35 cellular contexts compared by ENCODE assay signal in the genomic region with DNA sequence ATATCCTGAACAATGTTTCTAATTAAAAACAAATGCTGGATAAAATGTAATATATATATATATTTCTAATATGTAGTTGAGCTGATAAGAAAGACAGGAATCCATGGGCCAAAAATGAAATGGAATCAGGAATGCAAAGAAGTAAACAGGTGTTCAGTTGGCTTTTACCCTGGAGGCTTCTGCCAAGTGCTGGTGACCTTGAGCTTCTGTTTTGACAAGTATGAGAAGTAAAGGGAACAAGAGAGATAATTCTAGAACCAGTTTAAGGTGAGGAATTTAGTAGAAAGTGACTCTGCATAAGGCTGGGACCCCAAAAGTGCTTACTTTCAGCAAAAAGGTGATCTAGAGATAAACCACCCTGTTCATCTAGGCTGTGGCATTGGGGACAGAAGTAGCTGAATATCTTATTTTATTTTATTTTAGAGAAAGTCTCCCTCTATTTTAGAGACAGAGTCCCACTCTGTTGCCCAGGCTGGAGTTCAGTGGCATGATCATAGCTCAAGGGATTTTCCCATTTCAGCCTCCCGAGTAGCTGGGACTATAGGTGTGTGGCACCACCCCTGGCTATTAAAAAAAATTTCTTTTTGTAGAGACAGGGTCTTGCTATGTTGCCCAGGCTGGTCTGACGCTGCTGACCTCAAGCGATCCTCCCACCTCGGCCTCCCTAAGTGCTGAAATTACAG.
"Had no signal": no experiment of that assay in that cellular context is flagged by ENCODE, and none has a peak within 500 bp of the region (broad histone marks: within the 10 kb centered on the region; RNA-seq: fewer than 3 reads in every experiment).

No MANE protein-coding gene starts in this region.

- H3K4me3 Mint-ChIP-seq: activated B cell treated with CpG ODN at 0.5 μM for 24 hours; activated CD8-positive, alpha-beta T cell treated with anti-CD3 and anti-CD28 coated beads for 36 hours; activated naive CD4-positive, alpha-beta T cell treated with anti-CD3 and anti-CD28 coated beads for 36 hours; activated naive CD4-positive, alpha-beta T cell treated with anti-CD3 and anti-CD28 coated beads, Interleukin-2, amount 50 U/mL, for 24 hours; activated naive CD8-positive, alpha-beta T cell treated with anti-CD3 and anti-CD28 coated beads for 36 hours; activated naive CD8-positive, alpha-beta T cell treated with anti-CD3 and anti-CD28 coated beads, Interleukin-2, amount 50 U/mL, for 24 hours; activated T-cell treated with anti-CD3 and anti-CD28 coated beads, Interleukin-2, amount 50 U/mL, for 4 hours; brain; dendritic cell treated with granulocyte-macrophage colony-stimulating factor and Interleukin-4, amounts not matched to agents 40 ng/mL and 50 ng/mL, for 4 days; endodermal cell; T-cell; T-helper 1 cell treated with Interleukin-12 subunit alpha and Interleukin-12 subunit beta and Interleukin-4 antibody, amounts not matched to agents 30 μg/mL and 1 μg/mL, for 36 hours had no signal

- H3K9me3 Mint-ChIP-seq: activated B cell treated with CpG ODN at 0.5 μM for 24 hours; activated CD8-positive, alpha-beta T cell treated with anti-CD3 and anti-CD28 coated beads for 36 hours; activated naive CD4-positive, alpha-beta T cell treated with anti-CD3 and anti-CD28 coated beads for 36 hours; activated naive CD4-positive, alpha-beta T cell treated with anti-CD3 and anti-CD28 coated beads, Interleukin-2, amount 50 U/mL, for 24 hours; activated naive CD8-positive, alpha-beta T cell treated with anti-CD3 and anti-CD28 coated beads, Interleukin-2, amount 50 U/mL, for 24 hours; dendritic cell treated with granulocyte-macrophage colony-stimulating factor and Interleukin-4, amounts not matched to agents 40 ng/mL and 50 ng/mL, for 4 days; endodermal cell had no signal

- H3K36me3 ChIP-seq: breast epithelium had no signal

- FAIRE-seq: frontal cortex had no signal

- ATAC-seq: activated CD4-positive, CD25-positive, alpha-beta regulatory T cell treated with anti-CD3 and anti-CD28 coated beads, Interleukin-2, amount 50 U/mL, for 24 hours; activated CD8-positive, alpha-beta T cell treated with anti-CD3 and anti-CD28 coated beads for 36 hours; activated naive CD8-positive, alpha-beta T cell treated with anti-CD3 and anti-CD28 coated beads, Interleukin-2, amount 50 U/mL, for 24 hours; activated T-cell treated with anti-CD3 and anti-CD28 coated beads, Interleukin-2, amount 50 U/mL, for 4 hours; esophagus mucosa; T-cell had no signal

- H3K4me3 ChIP-seq: adrenal gland, breast epithelium, cardiac muscle cell, coronary artery, dorsolateral prefrontal cortex had no signal

- H3K9me3 ChIP-seq: adrenal gland, breast epithelium had no signal

- H3K4me1 Mint-ChIP-seq: activated B cell treated with CpG ODN at 0.5 μM for 24 hours, brain, endodermal cell had no signal

- H3K27ac Mint-ChIP-seq: activated B cell treated with CpG ODN at 0.5 μM for 24 hours; activated CD8-positive, alpha-beta T cell treated with anti-CD3 and anti-CD28 coated beads for 36 hours; activated naive CD4-positive, alpha-beta T cell treated with anti-CD3 and anti-CD28 coated beads for 36 hours; activated naive CD4-positive, alpha-beta T cell treated with anti-CD3 and anti-CD28 coated beads, Interleukin-2, amount 50 U/mL, for 24 hours; activated naive CD8-positive, alpha-beta T cell treated with anti-CD3 and anti-CD28 coated beads for 36 hours; activated naive CD8-positive, alpha-beta T cell treated with anti-CD3 and anti-CD28 coated beads, Interleukin-2, amount 50 U/mL, for 24 hours; activated T-helper 2 cell treated with anti-CD3 and anti-CD28 coated beads, Interferon-gamma antibody, Interleukin-2, Interleukin-4, amounts not matched to agents 10 μg/mL and 5 μg/mL and 100 μg/mL, durations not matched to agents 14 hours and 24 hours and 36 hours; brain; dendritic cell treated with granulocyte-macrophage colony-stimulating factor and Interleukin-4, amounts not matched to agents 40 ng/mL and 50 ng/mL, for 4 days; endodermal cell; T-cell; T-helper 1 cell treated with Interleukin-12 subunit alpha and Interleukin-12 subunit beta and Interleukin-4 antibody, amounts not matched to agents 30 μg/mL and 1 μg/mL, for 36 hours had no signal

- H3K27ac ChIP-seq: adrenal gland, breast epithelium, cardiac muscle cell, coronary artery, dorsolateral prefrontal cortex, WERI-Rb-1 had no signal

- DNase-seq: activated B cell treated with CpG ODN at 0.5 μM for 24 hours; activated CD4-positive, alpha-beta T cell treated with anti-CD3 and anti-CD28 coated beads for 48 hours; activated CD4-positive, alpha-beta T cell treated with anti-CD3 and anti-CD28 coated beads, Interleukin-2, amount 50 U/mL, for 1 hour; activated CD4-positive, alpha-beta T cell treated with anti-CD3 and anti-CD28 coated beads, Interleukin-2, amount 50 U/mL, for 48 hours; activated CD8-positive, alpha-beta memory T cell treated with anti-CD3 and anti-CD28 coated beads for 24 hours; activated CD8-positive, alpha-beta T cell treated with anti-CD3 and anti-CD28 coated beads for 36 hours; activated effector memory CD4-positive, alpha-beta T cell treated with anti-CD3 and anti-CD28 coated beads, Interleukin-2, amount 50 U/mL, for 16 hours; activated naive CD4-positive, alpha-beta T cell treated with anti-CD3 and anti-CD28 coated beads for 36 hours; activated naive CD8-positive, alpha-beta T cell treated with anti-CD3 and anti-CD28 coated beads for 36 hours; activated naive CD8-positive, alpha-beta T cell treated with anti-CD3 and anti-CD28 coated beads, Interleukin-2, amount 50 U/mL, for 24 hours; activated T-cell treated with anti-CD3 and anti-CD28 coated beads, Interleukin-2, amount 50 U/mL, for 4 hours; amygdala; aorta; central memory CD4-positive, alpha-beta T cell; cerebellar nuclear complex; dorsolateral prefrontal cortex; effector memory CD4-positive, alpha-beta T cell; endodermal cell; foreskin fibroblast; head of caudate nucleus; T-cell; T1000; WERI-Rb-1 had no signal

- H3K27me3 ChIP-seq: adrenal gland, breast epithelium, cardiac muscle cell, dorsolateral prefrontal cortex had no signal

- H3K27me3 Mint-ChIP-seq: activated B cell treated with CpG ODN at 0.5 μM for 24 hours; activated CD8-positive, alpha-beta T cell treated with anti-CD3 and anti-CD28 coated beads for 36 hours; activated naive CD4-positive, alpha-beta T cell treated with anti-CD3 and anti-CD28 coated beads, Interleukin-2, amount 50 U/mL, for 24 hours; activated naive CD8-positive, alpha-beta T cell treated with anti-CD3 and anti-CD28 coated beads for 36 hours; activated naive CD8-positive, alpha-beta T cell treated with anti-CD3 and anti-CD28 coated beads, Interleukin-2, amount 50 U/mL, for 24 hours; brain; dendritic cell treated with granulocyte-macrophage colony-stimulating factor and Interleukin-4, amounts not matched to agents 40 ng/mL and 50 ng/mL, for 4 days; T-cell had no signal

- H3K4me1 ChIP-seq: adrenal gland, breast epithelium had no signal
